In genomic region chr4:42331040-42331439, GRCh38 we compare ENCODE assay signal across 22 cellular contexts.
A peak's percentile ranks its signal among the peaks of the same experiment; 100 is the strongest.
DNase-seq lines count a peak whose midpoint lies in the region; ATAC-seq, FAIRE-seq and TF ChIP-seq lines count a peak whose summit lies in the region.
"Had no signal": no experiment of that assay in that cellular context is flagged by ENCODE, and none has a peak within 500 bp of the region (broad histone marks: within the 10 kb centered on the region; RNA-seq: fewer than 3 reads in every experiment).

No MANE protein-coding gene starts in this region.

- TF ChIP-seq CTCF in left ventricle myocardium inferior (IDR thresholded peaks at IDR 0.05; ENCODE audit: borderline replicate concordance) (no peak), heart left ventricle (IDR thresholded peaks at IDR 0.05) (no peak), nephron (IDR thresholded peaks at IDR 0.05; ENCODE audit: unreplicated experiment in 3 of 3) (no peak)

- no peak for DNase-seq in left ventricle myocardium inferior
- DNase-seq in heart left ventricle: no peak
- DNase-seq in small intestine: peak; percentile 77
- DNase-seq in anterior cingulate cortex (lab: John Stamatoyannopoulos, UW): no peak
- DNase-seq: CD4-positive, alpha-beta T cell; CD8-positive, alpha-beta memory T cell; DMS 273 treated with DMSO at 0.1 percent for 48 hours; DMS79; EL; GF-D8; GOT3; HFFc6 had no signal

- H3K4me1 ChIP-seq in left ventricle myocardium inferior: peaks cover 16% of the 10 kb centered on the region
- peaks cover 0 to 8% (median 2%) of the 10 kb centered on the region in 12 donors for H3K4me1 ChIP-seq in heart left ventricle
- no peaks in the 10 kb centered on the region for H3K4me1 ChIP-seq in small intestine (ENCODE audit: control insufficient read depth in 2 of 2, insufficient read depth in 1 of 2, low read depth in 1 of 2, low read length in 1 of 2)

- H3K27ac Mint-ChIP-seq in nephron: peak overlapping the region; percentile 94 to 98 (median 98)
- H3K27ac Mint-ChIP-seq: B cell; CD4-positive, alpha-beta T cell; HFFc6 had no signal

- peak overlapping the region; percentile 80 for H3K27ac ChIP-seq in left ventricle myocardium inferior (replicated peaks)
- H3K27ac ChIP-seq in heart left ventricle: no peak overlapping the region
- H3K27ac ChIP-seq in small intestine (ENCODE audit: low read depth in 1 of 2, low read length in 1 of 2): no peak overlapping the region
- H3K27ac ChIP-seq: 22Rv1; BLaER1 treated with 17β-estradiol and CSF1 and Interleukin-3, amounts not matched to agents 10 nM and 100 nM had no signal

- H3K27me3 ChIP-seq in left ventricle myocardium inferior (ENCODE audit: low read depth): no peaks in the 10 kb centered on the region
- H3K27me3 ChIP-seq in heart left ventricle: no peaks in the 10 kb centered on the region
- H3K27me3 ChIP-seq in small intestine (ENCODE audit: control insufficient read depth in 2 of 2, insufficient read depth in 2 of 2, low read length in 2 of 2): peaks cover 0 to 2% of the 10 kb centered on the region in 2 donors
- H3K27me3 ChIP-seq: BLaER1 treated with 17β-estradiol and CSF1 and Interleukin-3, amounts not matched to agents 10 nM and 100 nM had no signal

- H3K4me1 Mint-ChIP-seq in nephron: peaks cover 38% of the 10 kb centered on the region
- H3K4me1 Mint-ChIP-seq: CD14-positive monocyte; CD8-positive, alpha-beta memory T cell had no signal

- peaks cover under 1% of the 10 kb centered on the region for H3K9me3 Mint-ChIP-seq in nephron

- no peak for FAIRE-seq in small intestine (lab: Jason Lieb, UNC)
- FAIRE-seq: A204.1, D721Med, H54 had no signal

- H3K36me3 ChIP-seq in left ventricle myocardium inferior (no peaks in the 10 kb centered on the region), heart left ventricle (no peaks in the 10 kb centered on the region), small intestine (ENCODE audit: control insufficient read depth in 2 of 2, insufficient read depth in 2 of 2, low read length in 2 of 2) (no peaks in the 10 kb centered on the region)
- H3K36me3 ChIP-seq: BLaER1 treated with 17β-estradiol and CSF1 and Interleukin-3, amounts not matched to agents 10 nM and 100 nM; HAP-1 had no signal

- H3K9me3 ChIP-seq in left ventricle myocardium inferior (replicated peaks) (no peaks in the 10 kb centered on the region), heart left ventricle (no peaks in the 10 kb centered on the region), small intestine (ENCODE audit: control insufficient read depth, low read depth) (no peaks in the 10 kb centered on the region)
- H3K9me3 ChIP-seq: HAP-1 had no signal

- peaks cover 3% of the 10 kb centered on the region for H3K36me3 Mint-ChIP-seq in nephron (ENCODE audit: low read depth)
- H3K36me3 Mint-ChIP-seq: CD14-positive monocyte; CD8-positive, alpha-beta memory T cell had no signal

- H3K27me3 Mint-ChIP-seq in nephron (ENCODE audit: low read depth): no peaks in the 10 kb centered on the region
- H3K27me3 Mint-ChIP-seq: B cell had no signal

- no peak overlapping the region for H3K4me3 ChIP-seq in left ventricle myocardium inferior
- no peak overlapping the region for H3K4me3 ChIP-seq in heart left ventricle
- no peak overlapping the region for H3K4me3 ChIP-seq in small intestine (ENCODE audit: low read depth in 1 of 2, low read length in 2 of 2)
- H3K4me3 ChIP-seq: BLaER1 treated with 17β-estradiol and CSF1 and Interleukin-3, amounts not matched to agents 10 nM and 100 nM; HAP-1 had no signal

- H3K4me3 Mint-ChIP-seq in nephron: no peak overlapping the region
- H3K4me3 Mint-ChIP-seq: B cell; CD14-positive monocyte; CD4-positive, alpha-beta T cell; CD8-positive, alpha-beta memory T cell; HFFc6 had no signal

- WGBS in heart left ventricle, 4 donors: 93 to 96% (median 95%) methylated on average over 1 of the region's 1 CpG
- 21 to 73% (median 42%) methylated on average over 1 of the region's 1 CpG for WGBS in small intestine, 3 donors

- ATAC-seq in heart left ventricle: no peak
- no peak for ATAC-seq in HG03097 (IDR thresholded peaks at IDR 0.05; ENCODE audit: low FRiP score, unreplicated experiment)

- no peak for TF ChIP-seq POLR2A in heart left ventricle (IDR thresholded peaks at IDR 0.05)

- intact Hi-C loops in left ventricle myocardium inferior (cut with micrococcal nuclease): no loop called here
- intact Hi-C loops in heart left ventricle (cut with DNase I): no loop called here
